8 cellular contexts compared by ENCODE assay signal in the genomic region with DNA sequence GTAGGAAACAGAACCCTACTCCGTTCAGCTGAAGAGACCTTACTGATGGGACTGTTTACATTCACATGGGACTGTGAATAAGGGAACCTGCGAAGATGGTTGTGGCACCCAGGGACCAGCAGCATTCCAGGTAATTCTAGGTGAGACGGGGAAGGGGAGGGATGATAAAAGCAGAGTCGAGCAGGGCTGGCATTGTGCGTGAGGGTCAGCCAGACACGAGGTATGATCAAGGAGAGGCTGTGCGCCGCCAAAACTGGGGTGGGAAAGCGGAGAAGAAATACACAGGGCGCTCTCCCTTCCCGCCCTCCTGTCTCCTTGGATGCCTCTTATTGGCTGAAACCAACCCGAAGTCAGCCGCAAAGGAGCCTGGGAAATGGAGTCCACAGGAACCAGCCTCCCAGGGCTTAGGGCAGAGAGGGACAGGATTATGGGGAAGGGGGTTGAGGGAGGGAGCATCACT. TPM values are rescaled to one million over a fixed set of nuclear protein-coding genes. Genes with fewer than 3 reads are reported as not detected.
DNase-seq lines count a peak whose midpoint lies in the region; ATAC-seq and TF ChIP-seq lines count a peak whose summit lies in the region.

No MANE protein-coding gene starts in this region.

- H3K9me3 ChIP-seq in CD8-positive, alpha-beta T cell (ENCODE audit: low read length), result no peaks in the 10 kb centered on the region
- no peaks in the 10 kb centered on the region for H3K9me3 ChIP-seq in muscle layer of colon (ENCODE audit: low read length)

- no peak overlapping the region for H3K27ac ChIP-seq in CD8-positive, alpha-beta T cell (ENCODE audit: low read depth, low read length)
- no peak overlapping the region for H3K27ac ChIP-seq in muscle layer of colon (ENCODE audit: low read depth, low read length)

- intact Hi-C loops in CD8-positive, alpha-beta T cell (cut with DNase I, micrococcal nuclease), result loop anchor here in 1 of 2 experiments (1.0 to 5.0 kb wide), 3 partner anchors 13 to 156 kb away; partner anchors contain the start of genes CSNK2A2 and GINS3

- no peak overlapping the region for H3K27ac Mint-ChIP-seq in CD8-positive, alpha-beta T cell

- peak; percentile 10 to 72 (median 54) for DNase-seq in CD8-positive, alpha-beta T cell
- DNase-seq in NOMO-1 treated with DMSO at 0.1 percent for 48 hours (lab: John Stamatoyannopoulos, UW; ENCODE audit: unreplicated experiment) (peak; percentile 38), activated T-cell treated with anti-CD3 and anti-CD28 coated beads for 1 hour (ENCODE audit: low read depth) (peak; percentile 57)
- DNase-seq in stimulated activated CD8-positive, alpha-beta memory T cell treated with anti-CD3 and anti-CD28 coated beads, Interleukin-7, amount 100 ng/mL, for 4 hours (ENCODE audit: low read depth in 2 of 2), result peak; percentile 27 to 41

- H3K27me3 Mint-ChIP-seq in CD8-positive, alpha-beta T cell (ENCODE audit: low read depth), result peaks cover 14% of the 10 kb centered on the region

- H3K4me1 ChIP-seq in CD8-positive, alpha-beta T cell (ENCODE audit: insufficient read depth, low read length), result no peaks in the 10 kb centered on the region
- no peaks in the 10 kb centered on the region for H3K4me1 ChIP-seq in muscle layer of colon (ENCODE audit: insufficient read depth, low read length)

- peak; percentile 94 for ATAC-seq in CD8-positive, alpha-beta T cell
- peak; percentile 99 for ATAC-seq in GM19395 (IDR thresholded peaks at IDR 0.05; ENCODE audit: unreplicated experiment)
- ATAC-seq in HG03565 (IDR thresholded peaks at IDR 0.05; ENCODE audit: unreplicated experiment), result peak; percentile 98
- ATAC-seq in esophagus mucosa, result peak; percentile 77

- no peak for TF ChIP-seq CTCF in CD8-positive, alpha-beta T cell (IDR thresholded peaks at IDR 0.05)

- H3K4me3 Mint-ChIP-seq in CD8-positive, alpha-beta T cell, result peak overlapping the region; percentile 80

- H3K4me3 ChIP-seq in CD8-positive, alpha-beta T cell (ENCODE audit: low read depth, low read length), result peak overlapping the region; percentile 47
- peak overlapping the region; percentile 25 to 52 for H3K4me3 ChIP-seq in muscle layer of colon (ENCODE audit: low read depth in 1 of 2, low read length in 2 of 2)

- POLR2A ChIA-PET in CD8-positive, alpha-beta T cell (lab: Charles Lee), result no interaction called here

- no peaks in the 10 kb centered on the region for H3K36me3 Mint-ChIP-seq in CD8-positive, alpha-beta T cell

- peaks cover 9% of the 10 kb centered on the region for H3K4me1 Mint-ChIP-seq in CD8-positive, alpha-beta T cell (ENCODE audit: low read depth)

- H3K9me3 Mint-ChIP-seq in CD8-positive, alpha-beta T cell, result no peaks in the 10 kb centered on the region

- no peaks in the 10 kb centered on the region for H3K36me3 ChIP-seq in CD8-positive, alpha-beta T cell (ENCODE audit: insufficient read depth, low read length)
- no peaks in the 10 kb centered on the region for H3K36me3 ChIP-seq in muscle layer of colon (ENCODE audit: insufficient read depth, low read length)

- no peaks in the 10 kb centered on the region for H3K27me3 ChIP-seq in CD8-positive, alpha-beta T cell (ENCODE audit: insufficient read depth, low read length)
- peaks cover 0 to 6% of the 10 kb centered on the region in 2 donors for H3K27me3 ChIP-seq in muscle layer of colon (ENCODE audit: control insufficient read depth in 1 of 2, insufficient read depth in 2 of 2, low read length in 2 of 2)

- CTCF ChIA-PET in CD8-positive, alpha-beta T cell (lab: Charles Lee), result no interaction called here

- H3K9ac ChIP-seq in muscle layer of colon (ENCODE audit: low read length), result no peak overlapping the region

RNA-seq across cellular contexts. Expression of gene CSNK2A2, which starts 38.4 kb away (rescaled TPM):
- total RNA-seq in CD8-positive, alpha-beta T cell, result 10 to 100 TPM; 53.3 to 58.4 TPM
- total RNA-seq in esophagus mucosa, result 45.8 TPM

RNA-seq across cellular contexts. Expression of gene PRSS54, which starts 58.6 kb away (rescaled TPM):
- total RNA-seq in CD8-positive, alpha-beta T cell, result not detected
- total RNA-seq in esophagus mucosa, result not detected
